ENCODE assay signal across 23 cellular contexts in genomic region chr5:45643051-45643450, GRCh38. TPM values are rescaled to one million over a fixed set of nuclear protein-coding genes. Genes with fewer than 3 reads are reported as not detected.
"Had no signal": no experiment of that assay in that cellular context is flagged by ENCODE, and none has a peak within 500 bp of the region (broad histone marks: within the 10 kb centered on the region; RNA-seq: fewer than 3 reads in every experiment).

No MANE protein-coding gene starts in this region.

- ATAC-seq: left colon; mucosa of descending colon; natural killer cell treated with Interleukin-12 subunit alpha and Interleukin-12 subunit beta and Interleukin-15 and Interleukin-18, amount 100 ng/mL, for 72 hours; pancreas; right cardiac atrium; stimulated activated effector memory CD8-positive, alpha-beta T cell treated with anti-CD3 and anti-CD28 coated beads, Interleukin-12 subunit alpha, Interleukin-12 subunit beta, amount 100 ng/mL, for 72 hours; stimulated activated naive CD8-positive, alpha-beta T cell treated with anti-CD3 and anti-CD28 coated beads, Interleukin-15, Interleukin-2, amounts not matched to agents 100 U/mL and 50 U/mL, for 24 hours had no signal

- H3K4me3 ChIP-seq: mucosa of descending colon, neural progenitor cell, pancreas, smooth muscle cell, suprapubic skin, thyroid gland, uterus had no signal

- DNase-seq: cortex of kidney; dorsolateral prefrontal cortex; effector CD8-positive, alpha-beta T cell; foreskin melanocyte; head of caudate nucleus; hippocampal formation; left colon; mammary epithelial cell; mucosa of descending colon; nucleus accumbens; pancreas; right cardiac atrium; stimulated activated CD4-positive, alpha-beta T cell treated with anti-CD3 and anti-CD28 coated beads, Interleukin-4, amount 100 ng/mL, for 1 hour; stimulated activated CD8-positive, alpha-beta memory T cell treated with anti-CD3 and anti-CD28 coated beads, Interleukin-4, amount 100 ng/mL, for 48 hours; stimulated activated naive CD8-positive, alpha-beta T cell treated with anti-CD3 and anti-CD28 coated beads, Interleukin-15, Interleukin-2, amounts not matched to agents 100 U/mL and 50 U/mL, for 24 hours; thyroid gland; uterus had no signal

- H3K27ac ChIP-seq: neural progenitor cell, pancreas, suprapubic skin, thyroid gland, uterus had no signal

RNA-seq across cellular contexts. Expression of gene HCN1, which starts 53.1 kb away (rescaled TPM):
- total RNA-seq: kidney epithelial cell; mammary epithelial cell; natural killer cell treated with Interleukin-12 subunit alpha and Interleukin-12 subunit beta and Interleukin-15 and Interleukin-18, amount 100 ng/mL, for 72 hours; smooth muscle cell had no signal
